ENCODE assay signal across 8 cellular contexts in genomic region chr16:11743308-11744074, GRCh38. TPM values are rescaled to one million over a fixed set of nuclear protein-coding genes. Genes with fewer than 3 reads are reported as not detected.
DNase-seq lines count a peak whose midpoint lies in the region; ATAC-seq and TF ChIP-seq lines count a peak whose summit lies in the region.

No MANE protein-coding gene starts in this region.

- no peaks in the 10 kb centered on the region for H3K9me3 ChIP-seq in heart left ventricle

- DNase-seq in NCI-H510A treated with DMSO at 0.1 percent for 48 hours (lab: John Stamatoyannopoulos, UW): peak; percentile 28
- no peak for DNase-seq in NCI-H510A (lab: John Stamatoyannopoulos, UW)
- DNase-seq in MV-4-11 (lab: John Stamatoyannopoulos, UW): peak; percentile 92
- peak; percentile 69 for DNase-seq in activated effector memory CD4-positive, alpha-beta T cell treated with anti-CD3 and anti-CD28 coated beads, Interleukin-2, amount 50 U/mL, for 16 hours
- DNase-seq in heart left ventricle: peak in 4 of 5 donors; percentile 31 to 60 (median 34)
- peak; percentile 82 for DNase-seq in renal cortical epithelial cell (ENCODE audit: low read depth)
- no peak for DNase-seq in NCI-H2029 (lab: John Stamatoyannopoulos, UW)

- peaks cover 0 to 14% (median 4%) of the 10 kb centered on the region in 9 donors for H3K36me3 ChIP-seq in heart left ventricle

- peak overlapping the region; percentile 82 to 99 (median 98) for H3K27ac ChIP-seq in heart left ventricle

- TF ChIP-seq POLR2A in heart left ventricle (IDR thresholded peaks at IDR 0.05): no peak

- intact Hi-C loops in heart left ventricle (cut with DNase I): loop anchor here in 8 of 10 donors (2.0 to 10.0 kb wide), 7 partner anchors 39 to 111 kb away; partner anchors contain the start of genes ZC3H7A (in 7 of the 8), RSL1D1 (in 1 of the 8) and SNN (in 1 of the 8)

- TF ChIP-seq CTCF in heart left ventricle (IDR thresholded peaks at IDR 0.05): no peak

- WGBS in heart left ventricle, 4 donors: 55 to 58% (median 57%) methylated on average over 20 to 21 of the region's 21 CpGs

- H3K4me3 ChIP-seq in heart left ventricle: peak overlapping the region; percentile 18 to 98 (median 94)

- no peaks in the 10 kb centered on the region for H3K27me3 ChIP-seq in heart left ventricle

- peak in 1 of 4 donors; percentile 0 for ATAC-seq in heart left ventricle
- ATAC-seq in GM21515 (IDR thresholded peaks at IDR 0.05; ENCODE audit: unreplicated experiment): no peak

- H3K4me1 ChIP-seq in heart left ventricle: peaks cover 5 to 42% (median 26%) of the 10 kb centered on the region in 12 donors

RNA-seq across cellular contexts. Expression of gene TXNDC11, which starts 0.8 kb away (rescaled TPM):
- total RNA-seq in heart left ventricle: 10 to 100 TPM; 18.9 to 29.3 (median 25.9) TPM
- polyA plus RNA-seq in heart left ventricle: 10 to 100 TPM; 23.6 to 53.1 TPM
- 38.3 and 47.9 TPM in 2 replicates for total RNA-seq in renal cortical epithelial cell

RNA-seq across cellular contexts. Expression of gene ZC3H7A, which starts 53.6 kb away (rescaled TPM):
- total RNA-seq in heart left ventricle (10 to 100 TPM; 20.2 to 42.3 (median 29.7) TPM), renal cortical epithelial cell (34.2 and 77.0 TPM in 2 replicates)
- 10 to 100 TPM; 16.9 to 17.7 TPM for polyA plus RNA-seq in heart left ventricle

Comparison
In these comparisons a context has a peak if more than half of its experiments do, and no peak if none do; other contexts are left out.
1. DNase-seq: peak in NCI-H510A treated with DMSO at 0.1 percent for 48 hours (single experiment), MV-4-11 (single experiment), activated effector memory CD4-positive, alpha-beta T cell treated with anti-CD3 and anti-CD28 coated beads, Interleukin-2, amount 50 U/mL, for 16 hours (single experiment), heart left ventricle (4 of 5) and renal cortical epithelial cell (single experiment); none in NCI-H510A (single experiment) and NCI-H2029 (single experiment).